Comparison of ENCODE assay signal across 1 cellular context in the genomic region with DNA sequence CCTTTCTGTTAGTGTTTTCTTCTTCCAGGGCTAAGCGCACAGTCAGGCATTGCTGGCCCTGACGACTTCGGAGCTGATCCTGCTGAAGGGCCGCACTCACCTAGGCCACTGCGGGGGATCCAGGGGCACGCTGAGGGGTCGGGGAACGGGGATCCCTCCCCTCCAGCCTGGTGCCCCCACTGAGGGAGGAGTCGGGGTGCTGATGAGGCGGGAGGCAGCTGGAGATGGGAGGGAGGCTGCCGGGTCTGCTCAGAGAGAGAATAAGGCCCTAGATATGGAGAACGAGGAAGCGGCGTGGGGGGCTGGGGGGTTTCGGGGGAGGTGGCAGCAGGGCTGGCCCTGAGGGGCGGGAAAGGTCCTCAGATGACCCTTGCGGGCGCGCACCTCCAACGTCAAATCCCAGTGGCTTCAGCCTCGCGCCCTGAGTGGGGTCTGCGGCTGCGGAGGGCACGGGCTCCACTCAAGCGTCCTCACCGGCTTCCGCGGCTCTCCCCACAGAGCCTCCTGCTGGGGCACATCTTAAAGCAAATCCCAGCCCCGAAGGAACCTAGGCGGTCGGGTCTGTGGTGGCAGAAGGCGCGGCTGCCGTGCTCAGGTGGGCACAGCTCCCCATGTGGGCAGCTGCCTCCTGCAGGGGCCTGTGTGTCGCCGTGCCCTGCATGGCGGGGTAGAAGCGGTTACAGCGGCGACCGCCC.
TF ChIP-seq lines count a peak whose summit lies in the region.

No MANE protein-coding gene starts in this region.

TF ChIP-seq in WTC11, 78 proteins besides CTCF, POLR2A, EP300 and RAD21 (continued from another document):
- TF ChIP-seq, protein P1, sequence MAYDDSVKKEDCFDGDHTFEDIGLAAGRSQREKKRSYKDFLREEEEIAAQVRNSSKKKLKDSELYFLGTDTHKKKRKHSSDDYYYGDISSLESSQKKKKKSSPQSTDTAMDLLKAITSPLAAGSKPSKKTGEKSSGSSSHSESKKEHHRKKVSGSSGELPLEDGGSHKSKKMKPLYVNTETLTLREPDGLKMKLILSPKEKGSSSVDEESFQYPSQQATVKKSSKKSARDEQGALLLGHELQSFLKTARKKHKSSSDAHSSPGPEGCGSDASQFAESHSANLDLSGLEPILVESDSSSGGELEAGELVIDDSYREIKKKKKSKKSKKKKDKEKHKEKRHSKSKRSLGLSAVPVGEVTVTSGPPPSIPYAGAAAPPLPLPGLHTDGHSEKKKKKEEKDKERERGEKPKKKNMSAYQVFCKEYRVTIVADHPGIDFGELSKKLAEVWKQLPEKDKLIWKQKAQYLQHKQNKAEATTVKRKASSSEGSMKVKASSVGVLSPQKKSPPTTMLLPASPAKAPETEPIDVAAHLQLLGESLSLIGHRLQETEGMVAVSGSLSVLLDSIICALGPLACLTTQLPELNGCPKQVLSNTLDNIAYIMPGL (CRISPR knock-in tag; IDR thresholded peaks at IDR 0.05), result no peak
- TF ChIP-seq, protein P2, sequence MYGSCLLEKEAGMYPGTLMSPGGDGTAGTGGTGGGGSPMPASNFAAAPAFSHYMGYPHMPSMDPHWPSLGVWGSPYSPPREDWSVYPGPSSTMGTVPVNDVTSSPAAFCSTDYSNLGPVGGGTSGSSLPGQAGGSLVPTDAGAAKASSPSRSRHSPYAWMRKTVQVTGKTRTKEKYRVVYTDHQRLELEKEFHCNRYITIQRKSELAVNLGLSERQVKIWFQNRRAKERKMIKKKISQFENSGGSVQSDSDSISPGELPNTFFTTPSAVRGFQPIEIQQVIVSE (CRISPR knock-in tag; IDR thresholded peaks at IDR 0.05; ENCODE audit: borderline replicate concordance), result no peak
- TF ChIP-seq FOXK1 (CRISPR knock-in tag; IDR thresholded peaks at IDR 0.05), result no peak
- TF ChIP-seq, protein P3, sequence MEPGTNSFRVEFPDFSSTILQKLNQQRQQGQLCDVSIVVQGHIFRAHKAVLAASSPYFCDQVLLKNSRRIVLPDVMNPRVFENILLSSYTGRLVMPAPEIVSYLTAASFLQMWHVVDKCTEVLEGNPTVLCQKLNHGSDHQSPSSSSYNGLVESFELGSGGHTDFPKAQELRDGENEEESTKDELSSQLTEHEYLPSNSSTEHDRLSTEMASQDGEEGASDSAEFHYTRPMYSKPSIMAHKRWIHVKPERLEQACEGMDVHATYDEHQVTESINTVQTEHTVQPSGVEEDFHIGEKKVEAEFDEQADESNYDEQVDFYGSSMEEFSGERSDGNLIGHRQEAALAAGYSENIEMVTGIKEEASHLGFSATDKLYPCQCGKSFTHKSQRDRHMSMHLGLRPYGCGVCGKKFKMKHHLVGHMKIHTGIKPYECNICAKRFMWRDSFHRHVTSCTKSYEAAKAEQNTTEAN (CRISPR knock-in tag; IDR thresholded peaks at IDR 0.05), result no peak
- no peak for TF ChIP-seq ZNF138 (CRISPR knock-in tag; conservative IDR thresholded peaks at IDR 0.05)
- no peak for TF ChIP-seq ZNF671 (CRISPR knock-in tag; IDR thresholded peaks at IDR 0.05)
- TF ChIP-seq, protein P4, sequence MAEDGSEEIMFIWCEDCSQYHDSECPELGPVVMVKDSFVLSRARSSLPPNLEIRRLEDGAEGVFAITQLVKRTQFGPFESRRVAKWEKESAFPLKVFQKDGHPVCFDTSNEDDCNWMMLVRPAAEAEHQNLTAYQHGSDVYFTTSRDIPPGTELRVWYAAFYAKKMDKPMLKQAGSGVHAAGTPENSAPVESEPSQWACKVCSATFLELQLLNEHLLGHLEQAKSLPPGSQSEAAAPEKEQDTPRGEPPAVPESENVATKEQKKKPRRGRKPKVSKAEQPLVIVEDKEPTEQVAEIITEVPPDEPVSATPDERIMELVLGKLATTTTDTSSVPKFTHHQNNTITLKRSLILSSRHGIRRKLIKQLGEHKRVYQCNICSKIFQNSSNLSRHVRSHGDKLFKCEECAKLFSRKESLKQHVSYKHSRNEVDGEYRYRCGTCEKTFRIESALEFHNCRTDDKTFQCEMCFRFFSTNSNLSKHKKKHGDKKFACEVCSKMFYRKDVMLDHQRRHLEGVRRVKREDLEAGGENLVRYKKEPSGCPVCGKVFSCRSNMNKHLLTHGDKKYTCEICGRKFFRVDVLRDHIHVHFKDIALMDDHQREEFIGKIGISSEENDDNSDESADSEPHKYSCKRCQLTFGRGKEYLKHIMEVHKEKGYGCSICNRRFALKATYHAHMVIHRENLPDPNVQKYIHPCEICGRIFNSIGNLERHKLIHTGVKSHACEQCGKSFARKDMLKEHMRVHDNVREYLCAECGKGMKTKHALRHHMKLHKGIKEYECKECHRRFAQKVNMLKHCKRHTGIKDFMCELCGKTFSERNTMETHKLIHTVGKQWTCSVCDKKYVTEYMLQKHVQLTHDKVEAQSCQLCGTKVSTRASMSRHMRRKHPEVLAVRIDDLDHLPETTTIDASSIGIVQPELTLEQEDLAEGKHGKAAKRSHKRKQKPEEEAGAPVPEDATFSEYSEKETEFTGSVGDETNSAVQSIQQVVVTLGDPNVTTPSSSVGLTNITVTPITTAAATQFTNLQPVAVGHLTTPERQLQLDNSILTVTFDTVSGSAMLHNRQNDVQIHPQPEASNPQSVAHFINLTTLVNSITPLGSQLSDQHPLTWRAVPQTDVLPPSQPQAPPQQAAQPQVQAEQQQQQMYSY (CRISPR knock-in tag; IDR thresholded peaks at IDR 0.05), result no peak
- TF ChIP-seq, protein P5, sequence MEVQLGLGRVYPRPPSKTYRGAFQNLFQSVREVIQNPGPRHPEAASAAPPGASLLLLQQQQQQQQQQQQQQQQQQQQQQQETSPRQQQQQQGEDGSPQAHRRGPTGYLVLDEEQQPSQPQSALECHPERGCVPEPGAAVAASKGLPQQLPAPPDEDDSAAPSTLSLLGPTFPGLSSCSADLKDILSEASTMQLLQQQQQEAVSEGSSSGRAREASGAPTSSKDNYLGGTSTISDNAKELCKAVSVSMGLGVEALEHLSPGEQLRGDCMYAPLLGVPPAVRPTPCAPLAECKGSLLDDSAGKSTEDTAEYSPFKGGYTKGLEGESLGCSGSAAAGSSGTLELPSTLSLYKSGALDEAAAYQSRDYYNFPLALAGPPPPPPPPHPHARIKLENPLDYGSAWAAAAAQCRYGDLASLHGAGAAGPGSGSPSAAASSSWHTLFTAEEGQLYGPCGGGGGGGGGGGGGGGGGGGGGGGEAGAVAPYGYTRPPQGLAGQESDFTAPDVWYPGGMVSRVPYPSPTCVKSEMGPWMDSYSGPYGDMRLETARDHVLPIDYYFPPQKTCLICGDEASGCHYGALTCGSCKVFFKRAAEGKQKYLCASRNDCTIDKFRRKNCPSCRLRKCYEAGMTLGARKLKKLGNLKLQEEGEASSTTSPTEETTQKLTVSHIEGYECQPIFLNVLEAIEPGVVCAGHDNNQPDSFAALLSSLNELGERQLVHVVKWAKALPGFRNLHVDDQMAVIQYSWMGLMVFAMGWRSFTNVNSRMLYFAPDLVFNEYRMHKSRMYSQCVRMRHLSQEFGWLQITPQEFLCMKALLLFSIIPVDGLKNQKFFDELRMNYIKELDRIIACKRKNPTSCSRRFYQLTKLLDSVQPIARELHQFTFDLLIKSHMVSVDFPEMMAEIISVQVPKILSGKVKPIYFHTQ (CRISPR knock-in tag; IDR thresholded peaks at IDR 0.05), result no peak
- TF ChIP-seq, protein P6, sequence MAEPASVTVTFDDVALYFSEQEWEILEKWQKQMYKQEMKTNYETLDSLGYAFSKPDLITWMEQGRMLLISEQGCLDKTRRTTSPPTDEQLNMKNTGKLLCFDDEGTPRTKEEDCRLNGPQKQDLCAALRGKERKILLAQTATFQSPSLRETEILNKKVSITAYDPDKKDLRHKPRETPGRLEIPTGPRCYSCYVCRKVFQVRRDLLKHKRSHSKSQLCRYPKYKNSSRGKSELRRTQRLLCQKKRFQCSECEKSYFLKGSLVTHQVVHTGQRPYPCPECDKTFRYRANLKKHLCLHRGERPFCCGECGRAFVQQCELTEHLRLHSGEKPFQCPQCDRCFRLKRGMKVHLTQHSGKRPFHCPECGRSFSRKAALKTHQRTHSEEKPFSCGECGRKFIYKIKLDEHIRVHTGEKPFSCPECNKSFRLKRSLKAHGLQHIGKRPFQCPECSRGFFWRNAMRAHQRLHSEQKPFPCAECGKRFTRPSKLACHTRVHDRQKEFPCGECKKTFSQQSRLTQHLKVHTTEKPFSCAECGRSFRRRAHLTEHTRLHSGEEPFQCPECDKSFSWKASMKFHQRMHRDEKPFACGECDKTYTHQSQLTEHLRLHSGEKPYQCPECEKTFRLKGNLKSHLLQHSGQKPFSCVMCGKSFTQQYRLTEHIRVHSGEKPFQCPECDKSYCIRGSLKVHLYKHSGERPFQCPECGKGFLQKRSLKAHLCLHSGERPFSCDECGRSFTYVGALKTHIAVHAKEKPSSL (CRISPR knock-in tag; conservative IDR thresholded peaks at IDR 0.05), result no peak
